ENCODE assay signal across 1 cellular context in the genomic region with DNA sequence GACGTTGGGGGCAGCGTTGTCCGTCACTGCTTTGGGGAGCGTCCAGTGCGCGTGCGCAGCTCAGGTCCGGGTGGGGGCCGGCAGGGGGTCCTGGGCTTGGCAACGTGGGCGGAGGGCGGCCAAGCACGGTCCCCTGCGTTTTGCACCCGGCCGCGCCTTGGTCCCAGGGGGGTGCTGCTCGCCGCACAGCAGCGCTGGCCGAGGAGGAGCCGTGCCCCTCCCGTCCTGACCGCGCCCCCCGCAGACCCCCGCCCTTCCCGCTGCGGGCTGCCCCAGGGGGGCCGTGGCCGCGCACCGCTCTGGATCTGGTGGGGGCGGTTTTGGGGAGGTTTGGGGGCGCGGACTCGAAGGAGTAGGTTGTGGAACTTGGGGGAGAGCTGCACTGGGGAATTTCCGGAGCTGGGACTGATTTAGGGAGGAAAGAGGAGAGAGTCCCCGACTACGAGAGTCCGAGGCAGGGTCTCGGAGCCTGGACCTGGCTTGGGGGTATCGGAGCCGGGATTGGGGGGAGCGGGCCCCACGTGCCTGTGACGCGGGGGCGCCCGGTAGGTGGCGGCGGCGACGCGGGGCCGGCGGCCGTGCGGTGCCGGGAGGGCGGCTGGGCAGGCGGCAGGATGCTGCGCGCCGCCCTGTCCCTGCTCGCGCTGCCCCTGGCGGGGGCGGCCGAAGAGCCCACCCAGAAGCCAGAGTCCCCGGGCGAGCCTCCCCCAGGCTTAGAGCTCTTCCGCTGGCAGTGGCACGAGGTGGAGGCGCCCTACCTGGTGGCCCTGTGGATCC.
TF ChIP-seq lines count a peak whose summit lies in the region.

A gene with protein sequence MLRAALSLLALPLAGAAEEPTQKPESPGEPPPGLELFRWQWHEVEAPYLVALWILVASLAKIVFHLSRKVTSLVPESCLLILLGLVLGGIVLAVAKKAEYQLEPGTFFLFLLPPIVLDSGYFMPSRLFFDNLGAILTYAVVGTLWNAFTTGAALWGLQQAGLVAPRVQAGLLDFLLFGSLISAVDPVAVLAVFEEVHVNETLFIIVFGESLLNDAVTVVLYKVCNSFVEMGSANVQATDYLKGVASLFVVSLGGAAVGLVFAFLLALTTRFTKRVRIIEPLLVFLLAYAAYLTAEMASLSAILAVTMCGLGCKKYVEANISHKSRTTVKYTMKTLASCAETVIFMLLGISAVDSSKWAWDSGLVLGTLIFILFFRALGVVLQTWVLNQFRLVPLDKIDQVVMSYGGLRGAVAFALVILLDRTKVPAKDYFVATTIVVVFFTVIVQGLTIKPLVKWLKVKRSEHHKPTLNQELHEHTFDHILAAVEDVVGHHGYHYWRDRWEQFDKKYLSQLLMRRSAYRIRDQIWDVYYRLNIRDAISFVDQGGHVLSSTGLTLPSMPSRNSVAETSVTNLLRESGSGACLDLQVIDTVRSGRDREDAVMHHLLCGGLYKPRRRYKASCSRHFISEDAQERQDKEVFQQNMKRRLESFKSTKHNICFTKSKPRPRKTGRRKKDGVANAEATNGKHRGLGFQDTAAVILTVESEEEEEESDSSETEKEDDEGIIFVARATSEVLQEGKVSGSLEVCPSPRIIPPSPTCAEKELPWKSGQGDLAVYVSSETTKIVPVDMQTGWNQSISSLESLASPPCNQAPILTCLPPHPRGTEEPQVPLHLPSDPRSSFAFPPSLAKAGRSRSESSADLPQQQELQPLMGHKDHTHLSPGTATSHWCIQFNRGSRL (plus strand): TSS at position 579 of the 777 bp plus-strand sequence. CDS start 36 bp downstream, at position 615.

TF ChIP-seq in liver, 16 proteins besides CTCF, POLR2A, EP300 and RAD21 (continued from another document):
- no peak for TF ChIP-seq REST (IDR thresholded peaks at IDR 0.05)
